ENCODE assay signal across 19 cellular contexts in the genomic region with DNA sequence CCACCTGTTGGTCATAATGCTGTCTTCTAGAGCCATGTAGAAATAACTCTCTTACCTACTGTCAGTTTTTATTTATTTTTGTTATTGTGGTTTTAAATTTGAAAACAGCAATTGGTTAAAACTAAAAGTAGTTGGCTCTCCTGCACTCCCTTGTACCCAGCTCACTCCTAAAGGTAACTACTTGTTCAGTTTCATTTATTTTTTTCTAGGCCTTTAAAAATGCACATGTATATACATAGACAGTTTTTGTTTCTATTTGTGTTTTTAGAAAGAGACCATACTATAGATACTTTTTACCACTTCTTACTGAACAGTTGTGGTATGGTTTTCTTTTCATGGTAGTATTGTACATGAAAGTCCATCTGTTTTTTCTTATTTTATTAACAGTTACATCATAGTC. TPM values are rescaled to one million over a fixed set of nuclear protein-coding genes. Genes with fewer than 3 reads are reported as not detected.
A peak's percentile ranks its signal among the peaks of the same experiment; 100 is the strongest.
DNase-seq lines count a peak whose midpoint lies in the region; ATAC-seq, FAIRE-seq and TF ChIP-seq lines count a peak whose summit lies in the region.
"Had no signal": no experiment of that assay in that cellular context is flagged by ENCODE, and none has a peak within 500 bp of the region (broad histone marks: within the 10 kb centered on the region; RNA-seq: fewer than 3 reads in every experiment).

No MANE protein-coding gene starts in this region.

- no peak for DNase-seq in stimulated activated CD4-positive, alpha-beta T cell treated with anti-CD3 and anti-CD28 coated beads, Interleukin-2, amount 100 ng/mL, for 24 hours
- DNase-seq in kidney glomerular epithelial cell (lab: John Stamatoyannopoulos, UW) (no peak), kidney (no peak)
- DNase-seq in stimulated activated CD4-positive, alpha-beta T cell treated with anti-CD3 and anti-CD28 coated beads, Interleukin-15, amount 100 ng/mL, for 24 hours = no peak
- DNase-seq: activated CD4-positive, alpha-beta T cell treated with anti-CD3 and anti-CD28 coated beads for 1 hour; activated T-cell treated with anti-CD3 and anti-CD28 coated beads, Interleukin-2, amount 50 U/mL, for 72 hours; COR-L47; NCI-H1105; NCI-H82 had no signal

- H4K20me1 ChIP-seq in DOHH2 (ENCODE audit: control insufficient read depth, insufficient read depth, low read depth, low read length) = no peaks in the 10 kb centered on the region

- H3K4me3 ChIP-seq in DOHH2 (ENCODE audit: low read length) (peak overlapping the region; percentile 56), kidney (ENCODE audit: low read length in 2 of 2) (no peak overlapping the region)
- H3K4me3 ChIP-seq: GM23338, SK-N-MC, smooth muscle cell, tibial nerve had no signal

- peaks cover 87% of the 10 kb centered on the region for H3K79me2 ChIP-seq in DOHH2 (ENCODE audit: control insufficient read depth, low read length)

- H3K9me3 ChIP-seq in DOHH2 (ENCODE audit: control insufficient read depth, insufficient read depth, low read length) = no peaks in the 10 kb centered on the region
- H3K9me3 ChIP-seq in kidney (ENCODE audit: control insufficient read depth in 1 of 2, low read length in 2 of 2) = no peaks in the 10 kb centered on the region
- H3K9me3 ChIP-seq: tibial nerve had no signal

- H3K36me3 ChIP-seq in DOHH2 (ENCODE audit: control insufficient read depth, low read length) = peaks cover 49% of the 10 kb centered on the region
- H3K36me3 ChIP-seq in kidney (ENCODE audit: control insufficient read depth in 1 of 2, insufficient read depth in 2 of 2, low read length in 2 of 2) = no peaks in the 10 kb centered on the region
- H3K36me3 ChIP-seq: tibial nerve had no signal

- TF ChIP-seq CTCF in DOHH2 (IDR thresholded peaks at IDR 0.05; ENCODE audit: low read depth, low read length, poor library complexity, severe bottlenecking) (peak; percentile 30), kidney (IDR thresholded peaks at IDR 0.05; ENCODE audit: borderline replicate concordance, extremely low read depth, insufficient read depth) (no peak)

- no peak for FAIRE-seq in kidney (lab: Jason Lieb, UNC)
- FAIRE-seq: HepG2 had no signal

- H3K9me2 ChIP-seq in DOHH2 (replicated peaks; ENCODE audit: control insufficient read depth, low read length) = no peaks in the 10 kb centered on the region

- intact Hi-C loops in kidney (cut with DNase I) = no loop called here

- H3K27ac ChIP-seq in DOHH2 (ENCODE audit: low read depth, low read length) (peak overlapping the region; percentile 98), kidney (ENCODE audit: low read depth in 2 of 2, low read length in 2 of 2) (no peak overlapping the region)
- H3K27ac ChIP-seq: 22Rv1, SK-N-MC, tibial nerve had no signal

- H3K4me1 ChIP-seq in DOHH2 (ENCODE audit: control insufficient read depth, low read length) (peaks cover 99% of the 10 kb centered on the region), kidney (ENCODE audit: control insufficient read depth in 1 of 2, insufficient read depth in 1 of 2, low read depth in 1 of 2, low read length in 2 of 2) (peaks cover 5 to 16% of the 10 kb centered on the region in 2 donors)

- H3K4me2 ChIP-seq in DOHH2 (ENCODE audit: low read length) = peak overlapping the region; percentile 81
- H3K4me2 ChIP-seq: GM23338, smooth muscle cell had no signal

- no peak overlapping the region for H3K9ac ChIP-seq in kidney (ENCODE audit: low read length in 2 of 2)

- H3K27me3 ChIP-seq in DOHH2 (ENCODE audit: control insufficient read depth, low read length) = no peaks in the 10 kb centered on the region
- H3K27me3 ChIP-seq: tibial nerve had no signal

- peaks cover 45% of the 10 kb centered on the region for H3F3A ChIP-seq in DOHH2 (ENCODE audit: control insufficient read depth, insufficient read depth)

- ATAC-seq in GM19438 (IDR thresholded peaks at IDR 0.05; ENCODE audit: low read depth, unreplicated experiment) = peak; percentile 51
- ATAC-seq in HG02763 (IDR thresholded peaks at IDR 0.05; ENCODE audit: unreplicated experiment) = peak; percentile 71
- ATAC-seq in HG03378 (IDR thresholded peaks at IDR 0.05; ENCODE audit: unreplicated experiment) = peak; percentile 66
- ATAC-seq: activated T-cell treated with anti-CD3 and anti-CD28 coated beads, Interleukin-2, amount 50 U/mL, for 72 hours; GM23338; HepG2 had no signal

RNA-seq across cellular contexts. Expression of a gene that starts 16.8 kb away (rescaled TPM):
- 39.5 TPM for total RNA-seq in kidney
- 8.9 TPM for polyA plus RNA-seq in kidney (ENCODE audit: insufficient read depth, low read depth, low replicate concordance)
